Comparison of ENCODE assay signal across 8 cellular contexts in the genomic region with DNA sequence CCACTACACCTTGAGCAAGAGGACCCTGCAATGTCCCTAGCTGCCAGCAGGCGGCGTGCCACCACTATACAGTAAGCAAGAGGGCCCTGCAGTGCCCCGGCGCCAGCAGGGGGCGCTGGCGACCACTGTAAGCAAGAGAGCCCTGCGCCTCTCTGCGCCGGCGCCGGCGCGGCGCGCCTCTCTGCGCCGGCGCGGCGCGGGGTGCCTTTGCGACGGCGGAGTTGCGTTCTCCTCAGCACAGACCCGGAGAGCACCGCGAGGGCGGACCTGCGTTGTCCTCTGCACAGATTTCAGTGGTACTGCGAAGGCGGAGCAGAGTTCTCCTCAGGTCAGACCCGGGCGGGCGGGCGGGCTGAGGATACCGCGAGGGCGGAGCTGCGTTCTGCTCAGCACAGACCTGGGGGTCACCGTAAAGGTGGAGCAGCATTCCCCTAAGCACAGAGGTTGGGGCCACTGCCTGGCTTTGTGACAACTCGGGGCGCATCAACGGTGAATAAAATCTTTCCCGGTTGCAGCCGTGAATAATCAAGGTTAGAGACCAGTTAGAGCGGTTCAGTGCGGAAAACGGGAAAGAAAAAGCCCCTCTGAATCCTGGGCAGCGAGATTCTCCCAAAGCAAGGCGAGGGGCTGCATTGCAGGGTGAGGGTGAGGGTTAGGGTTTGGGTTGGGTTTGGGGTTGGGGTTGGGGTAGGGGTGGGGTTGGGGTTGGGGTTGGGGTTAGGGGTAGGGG. TPM values are rescaled to one million over a fixed set of nuclear protein-coding genes. Genes with fewer than 3 reads are reported as not detected.
DNase-seq lines count a peak whose midpoint lies in the region; ATAC-seq and TF ChIP-seq lines count a peak whose summit lies in the region.
"Not testable (repeated sequence)": the region's sequence is repeated elsewhere in the genome, so short reads cannot be mapped to it uniquely, and the experiment has no call there.

No MANE protein-coding gene starts in this region.

- H3K4me3 ChIP-seq in CD8-positive, alpha-beta memory T cell (ENCODE audit: low read length); heart right ventricle: not testable (repeated sequence)
- H3K4me3 ChIP-seq in Peyer's patch = peak overlapping the region in 1 of 4 donors; percentile 22

- not testable (repeated sequence) for TF ChIP-seq POLR2A in Peyer's patch (IDR thresholded peaks at IDR 0.05)

- DNase-seq in CD8-positive, alpha-beta memory T cell = peak; percentile 18 to 75 (median 40)
- DNase-seq in HCEC 1CT (peak; percentile 5), Peyer's patch (peak; percentile 62 to 84 (median 75)), heart right ventricle (peak in 1 of 2 donors; percentile 51)
- peak; percentile 89 for DNase-seq in activated CD8-positive, alpha-beta memory T cell treated with anti-CD3 and anti-CD28 coated beads, Interleukin-2, amount 50 U/mL, for 48 hours
- DNase-seq in central memory CD4-positive, alpha-beta T cell = peak; percentile 34
- not testable (repeated sequence) for DNase-seq in neural crest cell (ENCODE audit: low read depth, low spot score)
- peak; percentile 45 for DNase-seq in stimulated activated CD8-positive, alpha-beta memory T cell treated with anti-CD3 and anti-CD28 coated beads, Interleukin-4, amount 100 ng/mL, for 24 hours (ENCODE audit: low read depth)

- H3K4me1 ChIP-seq in CD8-positive, alpha-beta memory T cell (ENCODE audit: insufficient read depth, low read length); Peyer's patch: not testable (repeated sequence)
- peaks cover 0 to 11% (median 3%) of the 10 kb centered on the region in 9 donors for H3K4me1 ChIP-seq in heart right ventricle

- H3K27me3 ChIP-seq in CD8-positive, alpha-beta memory T cell (ENCODE audit: insufficient read depth, low read length, poor library complexity, severe bottlenecking); Peyer's patch; heart right ventricle: not testable (repeated sequence)

- 83 to 89% methylated on average over 49 to 51 of the region's 51 CpGs for WGBS in heart right ventricle, 2 donors

- not testable (repeated sequence) for H3K9me3 Mint-ChIP-seq in CD8-positive, alpha-beta memory T cell; neural crest cell

- not testable (repeated sequence) for H3K27me3 Mint-ChIP-seq in CD8-positive, alpha-beta memory T cell; neural crest cell (ENCODE audit: low read depth)

- POLR2A ChIA-PET in CD8-positive, alpha-beta memory T cell (lab: Charles Lee) = not testable (repeated sequence)

- TF ChIP-seq CTCF in Peyer's patch (IDR thresholded peaks at IDR 0.05) = peak in 5 of 6 experiments; percentile 47 to 75 (median 69)
- TF ChIP-seq CTCF in heart right ventricle (IDR thresholded peaks at IDR 0.05) = peak; percentile 18 to 51 (median 36)
- TF ChIP-seq CTCF in neural crest cell (conservative IDR thresholded peaks at IDR 0.05) = peak; percentile 55

- not testable (repeated sequence) for H3K4me1 Mint-ChIP-seq in CD8-positive, alpha-beta memory T cell; neural crest cell

- H3K4me3 Mint-ChIP-seq in CD8-positive, alpha-beta memory T cell = peak overlapping the region in 1 of 7 donors; percentile 59
- peak overlapping the region; percentile 76 for H3K4me3 Mint-ChIP-seq in neural crest cell

- H3K9me3 ChIP-seq in CD8-positive, alpha-beta memory T cell (ENCODE audit: low read length); Peyer's patch; heart right ventricle: not testable (repeated sequence)

- not testable (repeated sequence) for H3K36me3 Mint-ChIP-seq in CD8-positive, alpha-beta memory T cell; neural crest cell (ENCODE audit: low read depth)

- not testable (repeated sequence) for H3K27ac ChIP-seq in CD8-positive, alpha-beta memory T cell (ENCODE audit: low read depth, low read length); heart right ventricle
- peak overlapping the region in 1 of 4 donors; percentile 42 for H3K27ac ChIP-seq in Peyer's patch

- not testable (repeated sequence) for ATAC-seq in heart right ventricle

- intact Hi-C loops in heart right ventricle (cut with DNase I) = loop anchor here in 3 of 10 donors (5.0 to 10.0 kb wide), 2 partner anchors 93 to 100 kb away; no protein-coding TSS in a partner anchor

- CTCF ChIA-PET in CD8-positive, alpha-beta memory T cell (lab: Charles Lee) = interaction anchor here (0.7 kb wide), 1 partner anchor 98 kb away, joined by 3 read pairs; no protein-coding TSS in a partner anchor

- H3K27ac Mint-ChIP-seq in CD8-positive, alpha-beta memory T cell; neural crest cell (ENCODE audit: unreplicated experiment): not testable (repeated sequence)

- H3K36me3 ChIP-seq in CD8-positive, alpha-beta memory T cell (ENCODE audit: insufficient read depth, low read length); Peyer's patch; heart right ventricle: not testable (repeated sequence)

RNA-seq across cellular contexts. Expression of gene RABL2A, which starts 24.9 kb away (rescaled TPM):
- total RNA-seq in CD8-positive, alpha-beta memory T cell = 10 to 100 TPM; 14.7 to 15.9 TPM
- polyA plus RNA-seq in CD8-positive, alpha-beta memory T cell = 13.6 TPM
- total RNA-seq in Peyer's patch (10 to 100 TPM in 3 of 4 donors, 1 to 10 TPM in 1; 6.7 to 26.5 (median 14.3) TPM), heart right ventricle (10 to 100 TPM in 1 of 10 donors, 1 to 10 TPM in 9; 5.2 to 10.2 (median 7.3) TPM), neural crest cell (34.7 and 35.4 TPM in 2 replicates)
- 10 to 100 TPM in 1 of 2 donors, 1 to 10 TPM in 1; 3.5 to 14.9 TPM for polyA plus RNA-seq in heart right ventricle
